1 cellular context compared by ENCODE assay signal in the genomic region with DNA sequence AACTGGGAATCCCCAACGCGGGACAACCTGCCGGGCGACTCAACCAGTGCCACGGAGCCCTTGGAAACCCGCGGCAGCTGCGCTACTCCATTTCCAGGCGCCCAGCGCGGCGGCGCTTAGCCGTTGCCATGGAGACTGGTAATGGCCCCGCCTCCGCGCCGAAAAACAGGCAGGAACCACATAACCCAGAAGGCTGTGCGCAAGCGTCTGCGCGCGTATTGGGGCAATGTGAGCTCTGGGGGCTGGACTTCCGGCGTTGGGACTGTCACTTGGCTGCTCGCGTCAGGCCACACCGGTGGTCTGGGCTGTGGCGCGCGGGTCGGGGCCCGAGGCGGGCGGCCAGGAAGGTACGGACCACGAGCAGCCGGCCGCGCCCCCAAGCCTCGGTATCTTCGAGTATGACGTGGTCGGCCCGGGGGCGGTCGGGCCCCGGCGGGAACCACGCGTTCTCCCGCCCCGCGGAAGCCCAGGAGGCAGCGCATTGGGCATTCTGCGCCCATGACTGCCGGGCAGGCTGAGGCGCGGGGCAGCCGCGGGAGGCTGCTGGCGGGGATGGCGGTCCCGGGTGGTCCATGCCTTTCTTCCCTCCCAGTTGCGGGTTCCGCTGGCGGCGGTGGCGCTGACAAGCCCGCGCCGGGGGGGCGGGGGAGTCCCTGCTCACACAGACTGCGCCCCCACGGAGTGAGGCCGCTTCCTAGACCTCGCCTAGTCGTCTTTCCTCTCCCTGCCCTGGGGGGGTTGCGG.
TF ChIP-seq lines count a peak whose summit lies in the region.

A gene (plus strand): TSS at position 265 of the 744 bp plus-strand sequence. CDS start 2,080 bp downstream, outside the sequence.

TF ChIP-seq in WTC11, 78 proteins besides CTCF, POLR2A, EP300 and RAD21 (continued from another document and continues in another):
- TF ChIP-seq, protein P1, sequence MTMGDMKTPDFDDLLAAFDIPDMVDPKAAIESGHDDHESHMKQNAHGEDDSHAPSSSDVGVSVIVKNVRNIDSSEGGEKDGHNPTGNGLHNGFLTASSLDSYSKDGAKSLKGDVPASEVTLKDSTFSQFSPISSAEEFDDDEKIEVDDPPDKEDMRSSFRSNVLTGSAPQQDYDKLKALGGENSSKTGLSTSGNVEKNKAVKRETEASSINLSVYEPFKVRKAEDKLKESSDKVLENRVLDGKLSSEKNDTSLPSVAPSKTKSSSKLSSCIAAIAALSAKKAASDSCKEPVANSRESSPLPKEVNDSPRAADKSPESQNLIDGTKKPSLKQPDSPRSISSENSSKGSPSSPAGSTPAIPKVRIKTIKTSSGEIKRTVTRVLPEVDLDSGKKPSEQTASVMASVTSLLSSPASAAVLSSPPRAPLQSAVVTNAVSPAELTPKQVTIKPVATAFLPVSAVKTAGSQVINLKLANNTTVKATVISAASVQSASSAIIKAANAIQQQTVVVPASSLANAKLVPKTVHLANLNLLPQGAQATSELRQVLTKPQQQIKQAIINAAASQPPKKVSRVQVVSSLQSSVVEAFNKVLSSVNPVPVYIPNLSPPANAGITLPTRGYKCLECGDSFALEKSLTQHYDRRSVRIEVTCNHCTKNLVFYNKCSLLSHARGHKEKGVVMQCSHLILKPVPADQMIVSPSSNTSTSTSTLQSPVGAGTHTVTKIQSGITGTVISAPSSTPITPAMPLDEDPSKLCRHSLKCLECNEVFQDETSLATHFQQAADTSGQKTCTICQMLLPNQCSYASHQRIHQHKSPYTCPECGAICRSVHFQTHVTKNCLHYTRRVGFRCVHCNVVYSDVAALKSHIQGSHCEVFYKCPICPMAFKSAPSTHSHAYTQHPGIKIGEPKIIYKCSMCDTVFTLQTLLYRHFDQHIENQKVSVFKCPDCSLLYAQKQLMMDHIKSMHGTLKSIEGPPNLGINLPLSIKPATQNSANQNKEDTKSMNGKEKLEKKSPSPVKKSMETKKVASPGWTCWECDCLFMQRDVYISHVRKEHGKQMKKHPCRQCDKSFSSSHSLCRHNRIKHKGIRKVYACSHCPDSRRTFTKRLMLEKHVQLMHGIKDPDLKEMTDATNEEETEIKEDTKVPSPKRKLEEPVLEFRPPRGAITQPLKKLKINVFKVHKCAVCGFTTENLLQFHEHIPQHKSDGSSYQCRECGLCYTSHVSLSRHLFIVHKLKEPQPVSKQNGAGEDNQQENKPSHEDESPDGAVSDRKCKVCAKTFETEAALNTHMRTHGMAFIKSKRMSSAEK (CRISPR knock-in tag; IDR thresholded peaks at IDR 0.05; ENCODE audit: borderline replicate concordance): no peak
- TF ChIP-seq NFYB (CRISPR knock-in tag; conservative IDR thresholded peaks at IDR 0.05; ENCODE audit: low read depth) (peak; percentile 85), KAT7 (CRISPR knock-in tag; IDR thresholded peaks at IDR 0.05; ENCODE audit: borderline replicate concordance) (no peak), FOXK1 (CRISPR knock-in tag; IDR thresholded peaks at IDR 0.05) (peak; percentile 18; the same call in 1 of the 2 replicates), NR3C1 (CRISPR knock-in tag; conservative IDR thresholded peaks at IDR 0.05; ENCODE audit: low read depth) (no peak), GABPB1 (CRISPR knock-in tag; IDR thresholded peaks at IDR 0.05) (peak; percentile 85), IRF2 (CRISPR knock-in tag; IDR thresholded peaks at IDR 0.05; ENCODE audit: borderline replicate concordance, low read depth) (no peak), NR1H2 (CRISPR knock-in tag; IDR thresholded peaks at IDR 0.05) (no peak), SMAD4 (CRISPR knock-in tag; IDR thresholded peaks at IDR 0.05) (no peak), TP53 (CRISPR knock-in tag; IDR thresholded peaks at IDR 0.05) (no peak), FOXP1 (CRISPR knock-in tag; IDR thresholded peaks at IDR 0.05; ENCODE audit: borderline replicate concordance) (no peak), ELF4 (CRISPR knock-in tag; IDR thresholded peaks at IDR 0.05; ENCODE audit: low read depth) (no peak), SP1 (CRISPR knock-in tag; conservative IDR thresholded peaks at IDR 0.05) (peak; percentile 60), FOXJ3 (CRISPR knock-in tag; IDR thresholded peaks at IDR 0.05; ENCODE audit: borderline replicate concordance) (no peak)
- TF ChIP-seq, protein P2, sequence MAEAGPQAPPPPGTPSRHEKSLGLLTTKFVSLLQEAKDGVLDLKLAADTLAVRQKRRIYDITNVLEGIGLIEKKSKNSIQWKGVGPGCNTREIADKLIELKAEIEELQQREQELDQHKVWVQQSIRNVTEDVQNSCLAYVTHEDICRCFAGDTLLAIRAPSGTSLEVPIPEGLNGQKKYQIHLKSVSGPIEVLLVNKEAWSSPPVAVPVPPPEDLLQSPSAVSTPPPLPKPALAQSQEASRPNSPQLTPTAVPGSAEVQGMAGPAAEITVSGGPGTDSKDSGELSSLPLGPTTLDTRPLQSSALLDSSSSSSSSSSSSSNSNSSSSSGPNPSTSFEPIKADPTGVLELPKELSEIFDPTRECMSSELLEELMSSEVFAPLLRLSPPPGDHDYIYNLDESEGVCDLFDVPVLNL (CRISPR knock-in tag; IDR thresholded peaks at IDR 0.05; ENCODE audit: borderline replicate concordance, low read depth): no peak
- TF ChIP-seq, protein P3, sequence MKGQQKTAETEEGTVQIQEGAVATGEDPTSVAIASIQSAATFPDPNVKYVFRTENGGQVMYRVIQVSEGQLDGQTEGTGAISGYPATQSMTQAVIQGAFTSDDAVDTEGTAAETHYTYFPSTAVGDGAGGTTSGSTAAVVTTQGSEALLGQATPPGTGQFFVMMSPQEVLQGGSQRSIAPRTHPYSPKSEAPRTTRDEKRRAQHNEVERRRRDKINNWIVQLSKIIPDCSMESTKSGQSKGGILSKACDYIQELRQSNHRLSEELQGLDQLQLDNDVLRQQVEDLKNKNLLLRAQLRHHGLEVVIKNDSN (CRISPR knock-in tag; IDR thresholded peaks at IDR 0.05): 0 out of 2 replicates have a peak, but pooled peaks have one; percentile 59
- TF ChIP-seq, protein P4, sequence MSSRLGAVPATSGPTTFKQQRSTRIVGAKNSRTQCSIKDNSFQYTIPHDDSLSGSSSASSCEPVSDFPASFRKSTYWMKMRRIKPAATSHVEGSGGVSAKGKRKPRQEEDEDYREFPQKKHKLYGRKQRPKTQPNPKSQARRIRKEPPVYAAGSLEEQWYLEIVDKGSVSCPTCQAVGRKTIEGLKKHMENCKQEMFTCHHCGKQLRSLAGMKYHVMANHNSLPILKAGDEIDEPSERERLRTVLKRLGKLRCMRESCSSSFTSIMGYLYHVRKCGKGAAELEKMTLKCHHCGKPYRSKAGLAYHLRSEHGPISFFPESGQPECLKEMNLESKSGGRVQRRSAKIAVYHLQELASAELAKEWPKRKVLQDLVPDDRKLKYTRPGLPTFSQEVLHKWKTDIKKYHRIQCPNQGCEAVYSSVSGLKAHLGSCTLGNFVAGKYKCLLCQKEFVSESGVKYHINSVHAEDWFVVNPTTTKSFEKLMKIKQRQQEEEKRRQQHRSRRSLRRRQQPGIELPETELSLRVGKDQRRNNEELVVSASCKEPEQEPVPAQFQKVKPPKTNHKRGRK (CRISPR knock-in tag; IDR thresholded peaks at IDR 0.05; ENCODE audit: borderline replicate concordance): no peak
- TF ChIP-seq, protein P5, sequence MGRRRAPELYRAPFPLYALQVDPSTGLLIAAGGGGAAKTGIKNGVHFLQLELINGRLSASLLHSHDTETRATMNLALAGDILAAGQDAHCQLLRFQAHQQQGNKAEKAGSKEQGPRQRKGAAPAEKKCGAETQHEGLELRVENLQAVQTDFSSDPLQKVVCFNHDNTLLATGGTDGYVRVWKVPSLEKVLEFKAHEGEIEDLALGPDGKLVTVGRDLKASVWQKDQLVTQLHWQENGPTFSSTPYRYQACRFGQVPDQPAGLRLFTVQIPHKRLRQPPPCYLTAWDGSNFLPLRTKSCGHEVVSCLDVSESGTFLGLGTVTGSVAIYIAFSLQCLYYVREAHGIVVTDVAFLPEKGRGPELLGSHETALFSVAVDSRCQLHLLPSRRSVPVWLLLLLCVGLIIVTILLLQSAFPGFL (CRISPR knock-in tag; IDR thresholded peaks at IDR 0.05; ENCODE audit: borderline replicate concordance): no peak
- TF ChIP-seq, protein P6, sequence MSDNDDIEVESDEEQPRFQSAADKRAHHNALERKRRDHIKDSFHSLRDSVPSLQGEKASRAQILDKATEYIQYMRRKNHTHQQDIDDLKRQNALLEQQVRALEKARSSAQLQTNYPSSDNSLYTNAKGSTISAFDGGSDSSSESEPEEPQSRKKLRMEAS (CRISPR knock-in tag; IDR thresholded peaks at IDR 0.05): peak; percentile 80
- TF ChIP-seq, protein P7, sequence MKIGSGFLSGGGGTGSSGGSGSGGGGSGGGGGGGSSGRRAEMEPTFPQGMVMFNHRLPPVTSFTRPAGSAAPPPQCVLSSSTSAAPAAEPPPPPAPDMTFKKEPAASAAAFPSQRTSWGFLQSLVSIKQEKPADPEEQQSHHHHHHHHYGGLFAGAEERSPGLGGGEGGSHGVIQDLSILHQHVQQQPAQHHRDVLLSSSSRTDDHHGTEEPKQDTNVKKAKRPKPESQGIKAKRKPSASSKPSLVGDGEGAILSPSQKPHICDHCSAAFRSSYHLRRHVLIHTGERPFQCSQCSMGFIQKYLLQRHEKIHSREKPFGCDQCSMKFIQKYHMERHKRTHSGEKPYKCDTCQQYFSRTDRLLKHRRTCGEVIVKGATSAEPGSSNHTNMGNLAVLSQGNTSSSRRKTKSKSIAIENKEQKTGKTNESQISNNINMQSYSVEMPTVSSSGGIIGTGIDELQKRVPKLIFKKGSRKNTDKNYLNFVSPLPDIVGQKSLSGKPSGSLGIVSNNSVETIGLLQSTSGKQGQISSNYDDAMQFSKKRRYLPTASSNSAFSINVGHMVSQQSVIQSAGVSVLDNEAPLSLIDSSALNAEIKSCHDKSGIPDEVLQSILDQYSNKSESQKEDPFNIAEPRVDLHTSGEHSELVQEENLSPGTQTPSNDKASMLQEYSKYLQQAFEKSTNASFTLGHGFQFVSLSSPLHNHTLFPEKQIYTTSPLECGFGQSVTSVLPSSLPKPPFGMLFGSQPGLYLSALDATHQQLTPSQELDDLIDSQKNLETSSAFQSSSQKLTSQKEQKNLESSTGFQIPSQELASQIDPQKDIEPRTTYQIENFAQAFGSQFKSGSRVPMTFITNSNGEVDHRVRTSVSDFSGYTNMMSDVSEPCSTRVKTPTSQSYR (CRISPR knock-in tag; IDR thresholded peaks at IDR 0.05): no peak
- TF ChIP-seq, protein P8, sequence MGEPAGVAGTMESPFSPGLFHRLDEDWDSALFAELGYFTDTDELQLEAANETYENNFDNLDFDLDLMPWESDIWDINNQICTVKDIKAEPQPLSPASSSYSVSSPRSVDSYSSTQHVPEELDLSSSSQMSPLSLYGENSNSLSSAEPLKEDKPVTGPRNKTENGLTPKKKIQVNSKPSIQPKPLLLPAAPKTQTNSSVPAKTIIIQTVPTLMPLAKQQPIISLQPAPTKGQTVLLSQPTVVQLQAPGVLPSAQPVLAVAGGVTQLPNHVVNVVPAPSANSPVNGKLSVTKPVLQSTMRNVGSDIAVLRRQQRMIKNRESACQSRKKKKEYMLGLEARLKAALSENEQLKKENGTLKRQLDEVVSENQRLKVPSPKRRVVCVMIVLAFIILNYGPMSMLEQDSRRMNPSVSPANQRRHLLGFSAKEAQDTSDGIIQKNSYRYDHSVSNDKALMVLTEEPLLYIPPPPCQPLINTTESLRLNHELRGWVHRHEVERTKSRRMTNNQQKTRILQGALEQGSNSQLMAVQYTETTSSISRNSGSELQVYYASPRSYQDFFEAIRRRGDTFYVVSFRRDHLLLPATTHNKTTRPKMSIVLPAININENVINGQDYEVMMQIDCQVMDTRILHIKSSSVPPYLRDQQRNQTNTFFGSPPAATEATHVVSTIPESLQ (CRISPR knock-in tag; IDR thresholded peaks at IDR 0.05): 0 out of 2 replicates have a peak, but pooled peaks have one; percentile 41
- TF ChIP-seq, protein P9, sequence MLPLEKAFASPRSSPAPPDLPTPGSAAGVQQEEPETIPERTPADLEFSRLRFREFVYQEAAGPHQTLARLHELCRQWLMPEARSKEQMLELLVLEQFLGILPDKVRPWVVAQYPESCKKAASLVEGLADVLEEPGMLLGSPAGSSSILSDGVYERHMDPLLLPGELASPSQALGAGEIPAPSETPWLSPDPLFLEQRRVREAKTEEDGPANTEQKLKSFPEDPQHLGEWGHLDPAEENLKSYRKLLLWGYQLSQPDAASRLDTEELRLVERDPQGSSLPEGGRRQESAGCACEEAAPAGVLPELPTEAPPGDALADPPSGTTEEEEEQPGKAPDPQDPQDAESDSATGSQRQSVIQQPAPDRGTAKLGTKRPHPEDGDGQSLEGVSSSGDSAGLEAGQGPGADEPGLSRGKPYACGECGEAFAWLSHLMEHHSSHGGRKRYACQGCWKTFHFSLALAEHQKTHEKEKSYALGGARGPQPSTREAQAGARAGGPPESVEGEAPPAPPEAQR (CRISPR knock-in tag; IDR thresholded peaks at IDR 0.05): no peak
- TF ChIP-seq, protein P10, sequence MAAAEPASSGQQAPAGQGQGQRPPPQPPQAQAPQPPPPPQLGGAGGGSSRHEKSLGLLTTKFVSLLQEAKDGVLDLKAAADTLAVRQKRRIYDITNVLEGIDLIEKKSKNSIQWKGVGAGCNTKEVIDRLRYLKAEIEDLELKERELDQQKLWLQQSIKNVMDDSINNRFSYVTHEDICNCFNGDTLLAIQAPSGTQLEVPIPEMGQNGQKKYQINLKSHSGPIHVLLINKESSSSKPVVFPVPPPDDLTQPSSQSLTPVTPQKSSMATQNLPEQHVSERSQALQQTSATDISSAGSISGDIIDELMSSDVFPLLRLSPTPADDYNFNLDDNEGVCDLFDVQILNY (CRISPR knock-in tag; IDR thresholded peaks at IDR 0.05): peak; percentile 40; the same call in 1 of the 2 replicates
- TF ChIP-seq, protein P11, sequence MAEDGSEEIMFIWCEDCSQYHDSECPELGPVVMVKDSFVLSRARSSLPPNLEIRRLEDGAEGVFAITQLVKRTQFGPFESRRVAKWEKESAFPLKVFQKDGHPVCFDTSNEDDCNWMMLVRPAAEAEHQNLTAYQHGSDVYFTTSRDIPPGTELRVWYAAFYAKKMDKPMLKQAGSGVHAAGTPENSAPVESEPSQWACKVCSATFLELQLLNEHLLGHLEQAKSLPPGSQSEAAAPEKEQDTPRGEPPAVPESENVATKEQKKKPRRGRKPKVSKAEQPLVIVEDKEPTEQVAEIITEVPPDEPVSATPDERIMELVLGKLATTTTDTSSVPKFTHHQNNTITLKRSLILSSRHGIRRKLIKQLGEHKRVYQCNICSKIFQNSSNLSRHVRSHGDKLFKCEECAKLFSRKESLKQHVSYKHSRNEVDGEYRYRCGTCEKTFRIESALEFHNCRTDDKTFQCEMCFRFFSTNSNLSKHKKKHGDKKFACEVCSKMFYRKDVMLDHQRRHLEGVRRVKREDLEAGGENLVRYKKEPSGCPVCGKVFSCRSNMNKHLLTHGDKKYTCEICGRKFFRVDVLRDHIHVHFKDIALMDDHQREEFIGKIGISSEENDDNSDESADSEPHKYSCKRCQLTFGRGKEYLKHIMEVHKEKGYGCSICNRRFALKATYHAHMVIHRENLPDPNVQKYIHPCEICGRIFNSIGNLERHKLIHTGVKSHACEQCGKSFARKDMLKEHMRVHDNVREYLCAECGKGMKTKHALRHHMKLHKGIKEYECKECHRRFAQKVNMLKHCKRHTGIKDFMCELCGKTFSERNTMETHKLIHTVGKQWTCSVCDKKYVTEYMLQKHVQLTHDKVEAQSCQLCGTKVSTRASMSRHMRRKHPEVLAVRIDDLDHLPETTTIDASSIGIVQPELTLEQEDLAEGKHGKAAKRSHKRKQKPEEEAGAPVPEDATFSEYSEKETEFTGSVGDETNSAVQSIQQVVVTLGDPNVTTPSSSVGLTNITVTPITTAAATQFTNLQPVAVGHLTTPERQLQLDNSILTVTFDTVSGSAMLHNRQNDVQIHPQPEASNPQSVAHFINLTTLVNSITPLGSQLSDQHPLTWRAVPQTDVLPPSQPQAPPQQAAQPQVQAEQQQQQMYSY (CRISPR knock-in tag; IDR thresholded peaks at IDR 0.05): no peak
